9 cellular contexts compared by ENCODE assay signal in the genomic region with DNA sequence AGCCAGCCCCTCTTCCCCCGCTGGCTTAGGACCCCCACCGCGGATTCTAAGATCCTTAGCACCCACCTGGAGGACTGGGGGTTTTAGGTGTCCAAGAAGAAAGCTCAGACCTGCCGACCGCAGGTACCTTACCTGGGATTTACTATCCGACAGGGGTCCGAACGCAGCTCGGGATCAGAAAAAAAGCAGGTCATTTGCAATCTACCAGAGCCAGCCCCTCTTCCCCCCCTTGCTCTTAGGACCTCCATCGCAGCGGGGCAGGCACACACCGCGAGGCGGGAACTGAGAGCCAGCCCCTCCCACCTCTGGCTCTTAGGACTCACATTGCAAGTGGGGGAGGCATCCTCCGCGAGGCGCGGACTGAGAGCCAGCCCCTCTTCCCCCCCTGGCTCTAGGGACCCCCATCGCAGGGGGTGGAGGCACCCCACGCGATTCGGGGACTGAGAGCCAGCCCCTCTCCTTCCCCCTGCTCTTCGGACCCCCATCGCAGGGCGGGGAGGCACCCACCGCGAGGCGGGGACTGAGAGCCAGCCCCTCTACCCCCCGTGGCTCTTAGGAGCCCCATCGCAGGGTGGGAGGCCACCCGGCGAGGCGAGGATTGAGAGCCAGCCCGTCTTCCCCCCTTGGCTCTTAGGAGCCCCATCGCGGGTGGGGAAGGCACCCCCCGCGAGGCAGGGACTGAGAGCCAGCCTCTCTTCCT. TPM values are rescaled to one million over a fixed set of nuclear protein-coding genes. Genes with fewer than 3 reads are reported as not detected.
DNase-seq lines count a peak whose midpoint lies in the region; ATAC-seq and TF ChIP-seq lines count a peak whose summit lies in the region.
"Had no signal": no experiment of that assay in that cellular context is flagged by ENCODE, and none has a peak within 500 bp of the region (broad histone marks: within the 10 kb centered on the region; RNA-seq: fewer than 3 reads in every experiment).

No MANE protein-coding gene starts in this region.

- H3K9me3 ChIP-seq in ES-I3 (ENCODE audit: control insufficient read depth, insufficient read depth, low read length), result no peaks in the 10 kb centered on the region

- ATAC-seq in HG03521 (IDR thresholded peaks at IDR 0.05; ENCODE audit: unreplicated experiment), result peak; percentile 59
- ATAC-seq in HG02852 (IDR thresholded peaks at IDR 0.05; ENCODE audit: unreplicated experiment), result no peak

- peaks cover 10% of the 10 kb centered on the region for H3K4me1 Mint-ChIP-seq in nephron progenitor cell

- no peak overlapping the region for H3K27ac ChIP-seq in dorsolateral prefrontal cortex
- H3K27ac ChIP-seq: PC-9 had no signal

- H3K36me3 Mint-ChIP-seq in nephron progenitor cell (ENCODE audit: low read depth), result no peaks in the 10 kb centered on the region

- H3K9ac ChIP-seq in ES-I3 (ENCODE audit: low read depth, low read length), result peak overlapping the region; percentile 54; the same call in 1 of the 2 replicates

- peaks cover 0 to 50% (median 15%) of the 10 kb centered on the region in 45 donors for H3K27me3 ChIP-seq in dorsolateral prefrontal cortex

- no peak for TF ChIP-seq CTCF in dorsolateral prefrontal cortex (IDR thresholded peaks at IDR 0.05 in 54 of 56, conservative IDR thresholded peaks at IDR 0.05 in 2 of 56; ENCODE audit: low read depth in 1 of 56, partially characterized antibody in 56 of 56)
- TF ChIP-seq CTCF in nephron progenitor cell (IDR thresholded peaks at IDR 0.05), result no peak

- H3K4me3 Mint-ChIP-seq in nephron progenitor cell, result peak overlapping the region; percentile 82

- peaks cover 38% of the 10 kb centered on the region for H3K27me3 Mint-ChIP-seq in nephron progenitor cell (ENCODE audit: low read depth, poor library complexity)

- no peak overlapping the region for H3K27ac Mint-ChIP-seq in nephron progenitor cell

- no peaks in the 10 kb centered on the region for H3K36me3 ChIP-seq in ES-I3 (ENCODE audit: insufficient read depth, low read length)

- intact Hi-C loops in dorsolateral prefrontal cortex (cut with DNase I), result no loop called here

- H3K9me3 Mint-ChIP-seq in nephron progenitor cell, result no peaks in the 10 kb centered on the region

- no peaks in the 10 kb centered on the region for H3K4me1 ChIP-seq in ES-I3 (ENCODE audit: insufficient read depth, low read length)

- H3K4me3 ChIP-seq in dorsolateral prefrontal cortex, result peak overlapping the region in 53 of 59 donors; percentile 4 to 69 (median 39)
- H3K4me3 ChIP-seq: PC-9 had no signal

- DNase-seq in OCI-M1 (lab: John Stamatoyannopoulos, UW), result peak; percentile 6
- no peak for DNase-seq in dorsolateral prefrontal cortex
- DNase-seq in nephron progenitor cell, result peak; percentile 74
- DNase-seq in OCI-M2 (lab: John Stamatoyannopoulos, UW; ENCODE audit: unreplicated experiment), result no peak
- no peak for DNase-seq in amniotic stem cell (lab: John Stamatoyannopoulos, UW)

RNA-seq across cellular contexts. Expression of a gene that starts 45.3 kb away (rescaled TPM):
- 10 to 100 TPM in 106 of 120 experiments, 1 to 10 TPM in 14; 6.0 to 57.0 (median 23.4) TPM for total RNA-seq in dorsolateral prefrontal cortex

Comparison
In these comparisons a context has a peak if more than half of its experiments do, and no peak if none do; other contexts are left out.
1. DNase-seq: peak in OCI-M1 (single experiment) and nephron progenitor cell (single experiment); none in dorsolateral prefrontal cortex (0 of 10), OCI-M2 (single experiment) and amniotic stem cell (single experiment).